Comparison of ENCODE assay signal across 1 cellular context in genomic region chr1:173210716-173211231, GRCh38.
TF ChIP-seq lines count a peak whose summit lies in the region.

No MANE protein-coding gene starts in this region.

TF ChIP-seq in HepG2, 621 proteins besides CTCF, POLR2A, EP300 and RAD21 (continued from another document and continues in another):
- TF ChIP-seq, protein P1, sequence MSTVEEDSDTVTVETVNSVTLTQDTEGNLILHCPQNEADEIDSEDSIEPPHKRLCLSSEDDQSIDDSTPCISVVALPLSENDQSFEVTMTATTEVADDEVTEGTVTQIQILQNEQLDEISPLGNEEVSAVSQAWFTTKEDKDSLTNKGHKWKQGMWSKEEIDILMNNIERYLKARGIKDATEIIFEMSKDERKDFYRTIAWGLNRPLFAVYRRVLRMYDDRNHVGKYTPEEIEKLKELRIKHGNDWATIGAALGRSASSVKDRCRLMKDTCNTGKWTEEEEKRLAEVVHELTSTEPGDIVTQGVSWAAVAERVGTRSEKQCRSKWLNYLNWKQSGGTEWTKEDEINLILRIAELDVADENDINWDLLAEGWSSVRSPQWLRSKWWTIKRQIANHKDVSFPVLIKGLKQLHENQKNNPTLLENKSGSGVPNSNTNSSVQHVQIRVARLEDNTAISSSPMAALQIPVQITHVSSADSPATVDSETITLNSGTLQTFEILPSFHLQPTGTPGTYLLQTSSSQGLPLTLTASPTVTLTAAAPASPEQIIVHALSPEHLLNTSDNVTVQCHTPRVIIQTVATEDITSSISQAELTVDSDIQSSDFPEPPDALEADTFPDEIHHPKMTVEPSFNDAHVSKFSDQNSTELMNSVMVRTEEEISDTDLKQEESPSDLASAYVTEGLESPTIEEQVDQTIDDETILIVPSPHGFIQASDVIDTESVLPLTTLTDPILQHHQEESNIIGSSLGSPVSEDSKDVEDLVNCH (CRISPR knock-in tag; IDR thresholded peaks at IDR 0.05), result no peak
- TF ChIP-seq SP1 (IDR thresholded peaks at IDR 0.05) (no peak), SP1 (CRISPR knock-in tag; IDR thresholded peaks at IDR 0.05) (no peak), CBX2 (IDR thresholded peaks at IDR 0.05; ENCODE audit: low read depth, low read length) (no peak), CBX2 (CRISPR knock-in tag; IDR thresholded peaks at IDR 0.05; ENCODE audit: low read depth) (no peak), KDM4B (CRISPR knock-in tag; IDR thresholded peaks at IDR 0.05) (no peak), IRF2 (CRISPR knock-in tag; IDR thresholded peaks at IDR 0.05) (peak; percentile 15; the same call in 1 of the 2 replicates), MBNL3 (CRISPR knock-in tag; conservative IDR thresholded peaks at IDR 0.05) (no peak), KAT8 (CRISPR knock-in tag; IDR thresholded peaks at IDR 0.05) (peak; percentile 60; the same call in 1 of the 2 replicates), ZBTB39 (CRISPR knock-in tag; IDR thresholded peaks at IDR 0.05) (no peak), RCOR2 (CRISPR knock-in tag; IDR thresholded peaks at IDR 0.05) (no peak), ZNF292 (CRISPR knock-in tag; IDR thresholded peaks at IDR 0.05; ENCODE audit: borderline replicate concordance, low read depth) (peak; percentile 50), NPAS2 (CRISPR knock-in tag; IDR thresholded peaks at IDR 0.05; ENCODE audit: borderline replicate concordance) (no peak), HNRNPH1 (optimal IDR thresholded peaks at IDR 0.05; ENCODE audit: low read depth, low read length) (no peak), PPARG (CRISPR knock-in tag; conservative IDR thresholded peaks at IDR 0.05) (0 out of 2 replicates have a peak, but pooled peaks have one; percentile 32), PRMT3 (CRISPR knock-in tag; IDR thresholded peaks at IDR 0.05; ENCODE audit: borderline replicate concordance, low read depth) (no peak), TFAP4 (IDR thresholded peaks at IDR 0.05; ENCODE audit: borderline replicate concordance, low read depth) (peak; percentile 54; the same call in 1 of the 2 replicates), RXRA (CRISPR knock-in tag; IDR thresholded peaks at IDR 0.05) (no peak), HHEX (CRISPR knock-in tag; IDR thresholded peaks at IDR 0.05) (no peak), SNAPC5 (CRISPR knock-in tag; IDR thresholded peaks at IDR 0.05; ENCODE audit: borderline replicate concordance) (no peak), ZXDC (CRISPR knock-in tag; IDR thresholded peaks at IDR 0.05) (no peak), JUN (CRISPR knock-in tag; IDR thresholded peaks at IDR 0.05) (no peak; the same call in 1 of the 2 replicates), SPEN (CRISPR knock-in tag; IDR thresholded peaks at IDR 0.05; ENCODE audit: low read depth) (no peak), SP2 (CRISPR knock-in tag; IDR thresholded peaks at IDR 0.05) (no peak), ZNF513 (CRISPR knock-in tag; conservative IDR thresholded peaks at IDR 0.05) (no peak), ZNF274 (CRISPR knock-in tag; IDR thresholded peaks at IDR 0.05) (no peak), HMG20B (CRISPR knock-in tag; conservative IDR thresholded peaks at IDR 0.05) (0 out of 2 replicates have a peak, but pooled peaks have one; percentile 19), ZNF687 (CRISPR knock-in tag; IDR thresholded peaks at IDR 0.05) (no peak), TERF1 (CRISPR knock-in tag; IDR thresholded peaks at IDR 0.05) (no peak), CHD2 (IDR thresholded peaks at IDR 0.05; ENCODE audit: low read depth, low read length) (no peak), KMT2B (CRISPR knock-in tag; IDR thresholded peaks at IDR 0.05) (no peak), ZNF569 (CRISPR knock-in tag; IDR thresholded peaks at IDR 0.05; ENCODE audit: borderline replicate concordance) (no peak), ZBTB7B (CRISPR knock-in tag; IDR thresholded peaks at IDR 0.05) (no peak)
- TF ChIP-seq, protein P2, sequence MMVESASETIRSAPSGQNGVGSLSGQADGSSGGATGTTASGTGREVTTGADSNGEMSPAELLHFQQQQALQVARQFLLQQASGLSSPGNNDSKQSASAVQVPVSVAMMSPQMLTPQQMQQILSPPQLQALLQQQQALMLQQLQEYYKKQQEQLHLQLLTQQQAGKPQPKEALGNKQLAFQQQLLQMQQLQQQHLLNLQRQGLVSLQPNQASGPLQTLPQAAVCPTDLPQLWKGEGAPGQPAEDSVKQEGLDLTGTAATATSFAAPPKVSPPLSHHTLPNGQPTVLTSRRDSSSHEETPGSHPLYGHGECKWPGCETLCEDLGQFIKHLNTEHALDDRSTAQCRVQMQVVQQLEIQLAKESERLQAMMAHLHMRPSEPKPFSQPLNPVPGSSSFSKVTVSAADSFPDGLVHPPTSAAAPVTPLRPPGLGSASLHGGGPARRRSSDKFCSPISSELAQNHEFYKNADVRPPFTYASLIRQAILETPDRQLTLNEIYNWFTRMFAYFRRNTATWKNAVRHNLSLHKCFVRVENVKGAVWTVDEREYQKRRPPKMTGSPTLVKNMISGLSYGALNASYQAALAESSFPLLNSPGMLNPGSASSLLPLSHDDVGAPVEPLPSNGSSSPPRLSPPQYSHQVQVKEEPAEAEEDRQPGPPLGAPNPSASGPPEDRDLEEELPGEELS (CRISPR knock-in tag; IDR thresholded peaks at IDR 0.05), result peak; percentile 51
- TF ChIP-seq, protein P3, sequence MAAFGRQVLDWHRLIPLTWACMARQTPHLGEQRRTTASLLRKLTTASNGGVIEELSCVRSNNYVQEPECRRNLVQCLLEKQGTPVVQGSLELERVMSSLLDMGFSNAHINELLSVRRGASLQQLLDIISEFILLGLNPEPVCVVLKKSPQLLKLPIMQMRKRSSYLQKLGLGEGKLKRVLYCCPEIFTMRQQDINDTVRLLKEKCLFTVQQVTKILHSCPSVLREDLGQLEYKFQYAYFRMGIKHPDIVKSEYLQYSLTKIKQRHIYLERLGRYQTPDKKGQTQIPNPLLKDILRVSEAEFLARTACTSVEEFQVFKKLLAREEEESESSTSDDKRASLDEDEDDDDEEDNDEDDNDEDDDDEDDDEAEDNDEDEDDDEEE (CRISPR knock-in tag; IDR thresholded peaks at IDR 0.05), result no peak
- TF ChIP-seq, protein P4, sequence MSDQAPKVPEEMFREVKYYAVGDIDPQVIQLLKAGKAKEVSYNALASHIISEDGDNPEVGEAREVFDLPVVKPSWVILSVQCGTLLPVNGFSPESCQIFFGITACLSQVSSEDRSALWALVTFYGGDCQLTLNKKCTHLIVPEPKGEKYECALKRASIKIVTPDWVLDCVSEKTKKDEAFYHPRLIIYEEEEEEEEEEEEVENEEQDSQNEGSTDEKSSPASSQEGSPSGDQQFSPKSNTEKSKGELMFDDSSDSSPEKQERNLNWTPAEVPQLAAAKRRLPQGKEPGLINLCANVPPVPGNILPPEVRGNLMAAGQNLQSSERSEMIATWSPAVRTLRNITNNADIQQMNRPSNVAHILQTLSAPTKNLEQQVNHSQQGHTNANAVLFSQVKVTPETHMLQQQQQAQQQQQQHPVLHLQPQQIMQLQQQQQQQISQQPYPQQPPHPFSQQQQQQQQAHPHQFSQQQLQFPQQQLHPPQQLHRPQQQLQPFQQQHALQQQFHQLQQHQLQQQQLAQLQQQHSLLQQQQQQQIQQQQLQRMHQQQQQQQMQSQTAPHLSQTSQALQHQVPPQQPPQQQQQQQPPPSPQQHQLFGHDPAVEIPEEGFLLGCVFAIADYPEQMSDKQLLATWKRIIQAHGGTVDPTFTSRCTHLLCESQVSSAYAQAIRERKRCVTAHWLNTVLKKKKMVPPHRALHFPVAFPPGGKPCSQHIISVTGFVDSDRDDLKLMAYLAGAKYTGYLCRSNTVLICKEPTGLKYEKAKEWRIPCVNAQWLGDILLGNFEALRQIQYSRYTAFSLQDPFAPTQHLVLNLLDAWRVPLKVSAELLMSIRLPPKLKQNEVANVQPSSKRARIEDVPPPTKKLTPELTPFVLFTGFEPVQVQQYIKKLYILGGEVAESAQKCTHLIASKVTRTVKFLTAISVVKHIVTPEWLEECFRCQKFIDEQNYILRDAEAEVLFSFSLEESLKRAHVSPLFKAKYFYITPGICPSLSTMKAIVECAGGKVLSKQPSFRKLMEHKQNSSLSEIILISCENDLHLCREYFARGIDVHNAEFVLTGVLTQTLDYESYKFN (CRISPR knock-in tag; conservative IDR thresholded peaks at IDR 0.05), result peak; percentile 91
